6 cellular contexts compared by ENCODE assay signal in genomic region chr2:204086167-204086566, GRCh38.
"Had no signal": no experiment of that assay in that cellular context is flagged by ENCODE, and none has a peak within 500 bp of the region (broad histone marks: within the 10 kb centered on the region; RNA-seq: fewer than 3 reads in every experiment).

No MANE protein-coding gene starts in this region.

- H3K4me3 Mint-ChIP-seq: GM23338, H9, IgD-negative memory B cell had no signal

- H3K4me3 ChIP-seq: GM23338 had no signal

- DNase-seq: H9, HCEC 1CT had no signal

- H2AFZ ChIP-seq: GM23338 had no signal

- H3K36me3 Mint-ChIP-seq: IgD-negative memory B cell had no signal

- H3K4me2 ChIP-seq: GM23338 had no signal

- ATAC-seq: GM23338, HepG2 had no signal

- H3K9me3 Mint-ChIP-seq: GM23338, H9 had no signal

- H3K27ac Mint-ChIP-seq: GM23338, H9, IgD-negative memory B cell had no signal

- H3K4me1 Mint-ChIP-seq: IgD-negative memory B cell had no signal

- H3K27ac ChIP-seq: HL-60 had no signal
